24 cellular contexts compared by ENCODE assay signal in genomic region chr19:45362291-45362690, GRCh38.
"Had no signal": no experiment of that assay in that cellular context is flagged by ENCODE, and none has a peak within 500 bp of the region (broad histone marks: within the 10 kb centered on the region; RNA-seq: fewer than 3 reads in every experiment).

No MANE protein-coding gene starts in this region.

- FAIRE-seq: frontal cortex, pancreas had no signal

- ATAC-seq: activated T-helper 17 cell treated with anti-CD3 and anti-CD28 coated beads, Interleukin-2, amount 50 U/mL, for 72 hours; left ventricle myocardium superior; natural killer cell treated with Interleukin-12 subunit alpha and Interleukin-12 subunit beta and Interleukin-15 and Interleukin-18, amount 100 ng/mL, for 72 hours; psoas muscle; right cardiac atrium; stimulated activated naive CD8-positive, alpha-beta T cell treated with anti-CD3 and anti-CD28 coated beads, Interleukin-15, amount 100 ng/mL, for 72 hours; WTC11 had no signal

- DNase-seq: activated CD8-positive, alpha-beta memory T cell treated with anti-CD3 and anti-CD28 coated beads, Interleukin-2, amount 50 U/mL, for 4 hours; activated T-cell treated with anti-CD3 and anti-CD28 coated beads, Interleukin-2, amount 50 U/mL, for 24 hours; adrenal gland; central memory CD4-positive, alpha-beta T cell; dermis blood vessel endothelial cell; effector memory CD4-positive, alpha-beta T cell; glutamatergic neuron; left ventricle myocardium superior; pancreas; psoas muscle; right cardiac atrium; stimulated activated CD4-positive, alpha-beta T cell treated with anti-CD3 and anti-CD28 coated beads, Interleukin-12 subunit alpha, Interleukin-12 subunit beta, amount 100 ng/mL, for 4 hours; stimulated activated CD4-positive, alpha-beta T cell treated with anti-CD3 and anti-CD28 coated beads, Interleukin-4, amount 100 ng/mL, for 4 hours; stimulated activated naive CD8-positive, alpha-beta T cell treated with anti-CD3 and anti-CD28 coated beads, Interleukin-15, amount 100 ng/mL, for 72 hours; T1000; tibial artery had no signal

- H3K27ac ChIP-seq: adrenal gland, ascending aorta, esophagus muscularis mucosa, hepatocyte, neutrophil, pancreas, psoas muscle, tibial artery had no signal
